1 cellular context compared by ENCODE assay signal in genomic region chr9:33473643-33474352, GRCh38.
TF ChIP-seq lines count a peak whose summit lies in the region.

Gene NOL6 (minus strand): TSS chr9:33473924. CDS start chr9:33473842, 82 bp downstream.

TF ChIP-seq in HepG2, 621 proteins besides CTCF, POLR2A, EP300 and RAD21 (continued from another document):
- TF ChIP-seq REST (IDR thresholded peaks at IDR 0.05; ENCODE audit: borderline replicate concordance in 1 of 2, low read depth in 1 of 2, low read length in 2 of 2) (peak in 1 of 2 experiments; percentile 3; a peak in 1 of 4 replicates), FOXK1 (CRISPR knock-in tag; IDR thresholded peaks at IDR 0.05; ENCODE audit: borderline replicate concordance, low read depth) (peak; percentile 88; the same call in 1 of the 2 replicates), GATAD1 (CRISPR knock-in tag; IDR thresholded peaks at IDR 0.05) (peak; percentile 95), ZNF580 (CRISPR knock-in tag; IDR thresholded peaks at IDR 0.05; ENCODE audit: borderline replicate concordance, low read depth) (peak; percentile 33; the same call in 1 of the 2 replicates), SRF (IDR thresholded peaks at IDR 0.05; ENCODE audit: low read depth, low read length) (peak; percentile 32; the same call in 1 of the 2 replicates), TAF1 (CRISPR knock-in tag; IDR thresholded peaks at IDR 0.05) (peak; percentile 70; the same call in 1 of the 2 replicates), ZNF280B (CRISPR knock-in tag; IDR thresholded peaks at IDR 0.05; ENCODE audit: borderline replicate concordance) (peak; percentile 52; the same call in 1 of the 2 replicates), ZNF331 (CRISPR knock-in tag; IDR thresholded peaks at IDR 0.05) (0 out of 2 replicates have a peak, but pooled peaks have one; percentile 42), ZNF605 (CRISPR knock-in tag; IDR thresholded peaks at IDR 0.05) (peak; percentile 48; the same call in 1 of the 2 replicates), SRY (CRISPR knock-in tag; IDR thresholded peaks at IDR 0.05) (0 out of 2 replicates have a peak, but pooled peaks have one; percentile 70), KMT2A (CRISPR knock-in tag; IDR thresholded peaks at IDR 0.05) (peak; percentile 46), DPF2 (CRISPR knock-in tag; IDR thresholded peaks at IDR 0.05; ENCODE audit: borderline replicate concordance, low read depth) (no peak), ATF1 (CRISPR knock-in tag; IDR thresholded peaks at IDR 0.05) (peak; percentile 68; the same call in 1 of the 2 replicates), NFYB (CRISPR knock-in tag; IDR thresholded peaks at IDR 0.05) (peak; percentile 99), RBFOX2 (IDR thresholded peaks at IDR 0.05; ENCODE audit: low read depth, low read length) (peak; percentile 68), ZNF350 (CRISPR knock-in tag; IDR thresholded peaks at IDR 0.05; ENCODE audit: borderline replicate concordance, low read depth) (peak; percentile 70; the same call in 1 of the 2 replicates), CREM (IDR thresholded peaks at IDR 0.05) (peak; percentile 74), CREM (CRISPR knock-in tag; IDR thresholded peaks at IDR 0.05) (no peak), SP5 (CRISPR knock-in tag; IDR thresholded peaks at IDR 0.05; ENCODE audit: borderline replicate concordance, low read depth) (peak; percentile 86), HMG20A (CRISPR knock-in tag; IDR thresholded peaks at IDR 0.05; ENCODE audit: borderline replicate concordance) (no peak), ZFY (CRISPR knock-in tag; IDR thresholded peaks at IDR 0.05) (peak; percentile 96), TMF1 (CRISPR knock-in tag; IDR thresholded peaks at IDR 0.05; ENCODE audit: low read depth) (no peak), CSRNP2 (CRISPR knock-in tag; conservative IDR thresholded peaks at IDR 0.05; ENCODE audit: low read depth) (no peak), TBX2 (CRISPR knock-in tag; IDR thresholded peaks at IDR 0.05; ENCODE audit: borderline replicate concordance) (peak; percentile 41), HOXA3 (CRISPR knock-in tag; IDR thresholded peaks at IDR 0.05) (peak; percentile 54; the same call in 1 of the 2 replicates)
